Comparison of ENCODE assay signal across 8 cellular contexts in the genomic region with DNA sequence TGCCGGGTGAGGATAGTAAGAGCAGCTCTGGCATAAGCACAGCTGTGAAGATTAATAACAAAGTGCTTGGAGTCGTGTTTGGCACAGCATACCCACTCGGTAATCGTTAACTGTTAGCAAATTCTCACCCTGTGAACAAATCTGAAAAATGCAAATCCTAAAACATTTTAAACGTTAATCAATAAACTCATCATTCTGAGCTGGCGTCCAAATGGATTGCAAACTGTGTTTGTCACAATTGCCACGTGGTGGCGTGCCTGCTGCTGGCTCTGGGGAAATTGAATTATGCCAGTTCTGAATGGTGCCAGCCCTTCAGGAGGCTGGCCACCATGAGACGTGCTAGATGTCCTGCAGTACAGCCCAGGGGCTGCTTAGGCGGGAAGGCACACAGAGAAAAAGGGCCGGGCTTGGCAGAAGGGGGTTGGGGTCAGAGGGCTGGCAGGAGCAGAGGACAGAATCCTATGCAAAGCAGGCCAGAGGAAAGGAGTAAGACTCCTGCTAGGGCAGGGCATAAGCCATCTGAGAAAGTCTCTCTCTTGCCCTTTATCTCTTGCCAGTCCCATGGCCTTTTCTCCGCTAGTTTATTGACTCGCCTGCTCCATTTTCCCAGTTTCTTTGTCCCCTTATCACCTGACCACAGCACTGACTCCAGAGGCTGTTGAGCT. TPM values are rescaled to one million over a fixed set of nuclear protein-coding genes. Genes with fewer than 3 reads are reported as not detected.
A peak's percentile ranks its signal among the peaks of the same experiment; 100 is the strongest.
DNase-seq lines count a peak whose midpoint lies in the region; ATAC-seq, FAIRE-seq and TF ChIP-seq lines count a peak whose summit lies in the region.

No MANE protein-coding gene starts in this region.

- intact Hi-C loops in Caco-2 (cut with micrococcal nuclease; ENCODE audit: unreplicated experiment) (no loop called here), right cardiac atrium (cut with DNase I) (loop anchor here in 2 of 4 donors (5.0 to 10.0 kb wide), 2 partner anchors 71 to 198 kb away; no protein-coding TSS in a partner anchor)

- ATAC-seq in SK-N-SH treated with all-trans-retinoic acid at 6 μM for 48 hours (peak; percentile 39), right cardiac atrium (no peak), GM21576 (IDR thresholded peaks at IDR 0.05; ENCODE audit: unreplicated experiment) (no peak)

- peaks cover 33% of the 10 kb centered on the region for H3K27me3 Mint-ChIP-seq in Caco-2 (ENCODE audit: insufficient read depth, unreplicated experiment)

- H3K27me3 ChIP-seq in Caco-2 (replicated peaks; ENCODE audit: control insufficient read depth, insufficient read depth, low read length) (peaks cover 6% of the 10 kb centered on the region), HL-60 (ENCODE audit: insufficient read depth, poor library complexity, severe bottlenecking) (peaks cover 43% of the 10 kb centered on the region), kidney epithelial cell (ENCODE audit: control insufficient read depth, insufficient read depth, low read length) (peaks cover 69% of the 10 kb centered on the region), right cardiac atrium (ENCODE audit: control insufficient read depth, insufficient read depth) (no peaks in the 10 kb centered on the region)

- no peak overlapping the region for H3K27ac Mint-ChIP-seq in Caco-2 (ENCODE audit: unreplicated experiment)

- H3K4me1 Mint-ChIP-seq in Caco-2 (ENCODE audit: low read depth, unreplicated experiment), result no peaks in the 10 kb centered on the region

- H3K36me3 ChIP-seq in Caco-2 (ENCODE audit: control insufficient read depth, insufficient read depth, low read length), result no peaks in the 10 kb centered on the region
- no peaks in the 10 kb centered on the region for H3K36me3 ChIP-seq in kidney epithelial cell (ENCODE audit: control insufficient read depth, insufficient read depth, low read length)

- H3K4me3 Mint-ChIP-seq in Caco-2 (ENCODE audit: unreplicated experiment), result no peak overlapping the region

- FAIRE-seq in HTR-8/SVneo (lab: Jason Lieb, UNC), result no peak

- TF ChIP-seq CTCF in Caco-2 (IDR thresholded peaks at IDR 0.05; ENCODE audit: insufficient read depth in 1 of 2, low read depth in 1 of 2, low read length in 1 of 2, severe bottlenecking in 1 of 2, unreplicated experiment in 1 of 2), result peak; percentile 31 to 35
- peak; percentile 87 for TF ChIP-seq CTCF in HL-60 (IDR thresholded peaks at IDR 0.05; ENCODE audit: insufficient read depth, low read length)
- peak; percentile 56 for TF ChIP-seq CTCF in kidney epithelial cell (IDR thresholded peaks at IDR 0.05; ENCODE audit: insufficient read depth, low read length, poor library complexity, severe bottlenecking)

- H3K4me1 ChIP-seq in Caco-2 (no peaks in the 10 kb centered on the region), right cardiac atrium (ENCODE audit: control insufficient read depth, insufficient read depth, low read length) (no peaks in the 10 kb centered on the region)

- no peaks in the 10 kb centered on the region for H3K36me3 Mint-ChIP-seq in Caco-2 (ENCODE audit: insufficient read depth, unreplicated experiment)

- no peaks in the 10 kb centered on the region for H3K9me3 ChIP-seq in Caco-2
- no peaks in the 10 kb centered on the region for H3K9me3 ChIP-seq in right cardiac atrium (ENCODE audit: control insufficient read depth, low read length)

- H3K27ac ChIP-seq in HL-60 (replicated peaks) (no peak overlapping the region), right cardiac atrium (ENCODE audit: low read length) (no peak overlapping the region)

- no peaks in the 10 kb centered on the region for H3K9me3 Mint-ChIP-seq in Caco-2 (ENCODE audit: unreplicated experiment)

- WGBS in right cardiac atrium, result 38% methylated on average over 13 of the region's 13 CpGs

- H3K4me3 ChIP-seq in Caco-2 (ENCODE audit: low read depth, low read length) (no peak overlapping the region), HL-60 (replicated peaks; ENCODE audit: insufficient read depth, low read length) (no peak overlapping the region), kidney epithelial cell (ENCODE audit: low read depth, low read length) (no peak overlapping the region), right cardiac atrium (ENCODE audit: low read length) (no peak overlapping the region)

- DNase-seq in Caco-2 (no peak), HL-60 (ENCODE audit: low read depth in 1 of 2, low spot score in 1 of 2) (peak in 1 of 2 experiments; percentile 37), kidney epithelial cell (ENCODE audit: low read depth) (no peak), globus pallidus (ENCODE audit: low spot score) (no peak), right cardiac atrium (no peak), HTR-8/SVneo (ENCODE audit: insufficient read length, low spot score) (no peak)

- CTCF ChIA-PET in Caco-2 (lab: Charles Lee), result interaction anchor here (1.4 to 4.9 kb wide), 2 partner anchors 73 to 116 kb away, joined by 6 to 38 read pairs; no protein-coding TSS in a partner anchor

- POLR2A ChIA-PET in Caco-2 (lab: Charles Lee), result no interaction called here

- BruUV-seq in Caco-2 (replicated peaks; lab: Mats Ljungman, UMichigan), result no TSS peak

TF ChIP-seq in SK-N-SH treated with all-trans-retinoic acid at 6 μM for 48 hours, 23 proteins besides CTCF, POLR2A, EP300 and RAD21:
- TF ChIP-seq BACH2 (CRISPR knock-in tag; IDR thresholded peaks at IDR 0.05; ENCODE audit: borderline replicate concordance), result no peak

RNA-seq across cellular contexts. Expression of a gene that starts 22.1 kb away (rescaled TPM):
- total RNA-seq in Caco-2 (2022), result 63.1 and 64.1 TPM in 2 replicates
- total RNA-seq in kidney epithelial cell, result 59.1 and 72.2 TPM in 2 replicates
- total RNA-seq in right cardiac atrium, result 10 to 100 TPM; 28.5 to 34.8 (median 33.7) TPM
- 26.0 TPM for polyA plus RNA-seq in right cardiac atrium

Comparison
In these comparisons a context has a peak if more than half of its experiments do, and no peak if none do; other contexts are left out.
1. CTCF ChIP-seq: peak in every context shown above with its lines; median percentile 87 in HL-60; 56 in kidney epithelial cell; 33 in Caco-2.